Comparison of ENCODE assay signal across 1 cellular context in genomic region chr10:103241262-103242011, GRCh38.
TF ChIP-seq lines count a peak whose summit lies in the region.

No MANE protein-coding gene starts in this region.

TF ChIP-seq in K562, 482 proteins besides CTCF, POLR2A, EP300 and RAD21:
- TF ChIP-seq E2F4 (CRISPR knock-in tag; IDR thresholded peaks at IDR 0.05; ENCODE audit: low read depth), result no peak
- TF ChIP-seq C11orf30 (IDR thresholded peaks at IDR 0.05; ENCODE audit: low read depth), result peak; percentile 69; the same call in 1 of the 2 replicates
- TF ChIP-seq ZNF316 (IDR thresholded peaks at IDR 0.05), result peak; percentile 67
- TF ChIP-seq MAFK (IDR thresholded peaks at IDR 0.05; ENCODE audit: low read length), result peak; percentile 40; the same call in 1 of the 2 replicates
- TF ChIP-seq NFE2 (IDR thresholded peaks at IDR 0.05; ENCODE audit: low read depth), result peak; percentile 63
- TF ChIP-seq MAFG (tag; conservative IDR thresholded peaks at IDR 0.05), result peak; percentile 61
- no peak for TF ChIP-seq ZNF512 (tag; IDR thresholded peaks at IDR 0.05)
TF ChIP-seq in K562: peak in this region for 5.
